ENCODE assay signal across 22 cellular contexts in the genomic region with DNA sequence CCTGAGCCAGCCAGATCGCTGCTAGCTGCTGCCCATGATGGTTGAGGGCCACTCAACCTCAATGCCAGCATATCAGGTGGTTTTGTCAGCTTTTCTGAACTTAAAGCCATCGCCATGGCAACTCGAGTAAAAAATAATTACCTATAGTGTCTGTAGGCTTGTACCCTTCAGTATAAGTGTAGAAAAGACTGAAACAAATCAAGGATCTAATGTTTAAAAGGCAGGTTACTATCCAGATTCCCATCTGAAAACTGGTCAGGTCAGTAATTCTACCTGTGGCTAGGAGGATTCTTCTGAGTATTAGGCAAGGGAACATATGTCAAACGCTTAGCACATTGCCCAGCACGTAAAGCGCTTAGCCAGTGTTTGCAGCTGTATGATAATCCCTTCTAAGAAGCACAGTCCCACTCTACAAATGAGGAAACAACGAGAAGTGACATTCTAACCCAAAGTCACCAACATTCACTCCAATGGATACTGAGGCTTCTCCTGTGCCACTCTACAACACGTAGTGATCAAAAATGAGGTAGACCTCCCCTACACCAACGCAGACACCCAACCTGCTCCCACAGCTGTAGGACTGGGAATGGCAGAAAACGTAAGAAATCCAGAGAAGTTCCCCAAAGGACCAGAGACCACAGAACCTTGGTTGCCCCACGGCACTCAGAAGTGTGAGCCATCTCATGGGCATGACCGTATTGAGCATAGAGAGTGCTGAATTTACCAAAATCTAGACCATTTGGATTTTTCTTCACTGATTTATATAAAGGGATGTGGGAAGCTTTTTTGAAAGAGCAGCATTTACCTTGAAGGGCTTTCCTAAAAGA.
"Had no signal": no experiment of that assay in that cellular context is flagged by ENCODE, and none has a peak within 500 bp of the region (broad histone marks: within the 10 kb centered on the region; RNA-seq: fewer than 3 reads in every experiment).

No MANE protein-coding gene starts in this region.

- DNase-seq: activated CD4-positive, alpha-beta T cell treated with anti-CD3 and anti-CD28 coated beads, Interleukin-2, amount 50 U/mL, for 48 hours; activated CD8-positive, alpha-beta memory T cell treated with anti-CD3 and anti-CD28 coated beads, Interleukin-2, amount 50 U/mL, for 48 hours; activated effector memory CD4-positive, alpha-beta T cell treated with Interleukin-2 at 50 U/mL for 16 hours; activated naive CD4-positive, alpha-beta T cell treated with anti-CD3 and anti-CD28 coated beads for 36 hours; activated naive CD8-positive, alpha-beta T cell treated with anti-CD3 and anti-CD28 coated beads, Interleukin-2, amount 10 ng/mL, durations not matched to agents 7 days and 5 days; activated T-cell treated with anti-CD3 and anti-CD28 coated beads, Interleukin-2, amount 50 U/mL, for 72 hours; amniotic stem cell; cerebellar nuclear complex; esophagus squamous epithelium; gastrocnemius medialis; hippocampal formation; kidney glomerular epithelial cell; left lung; naive thymus-derived CD4-positive, alpha-beta T cell; stimulated activated CD4-positive, alpha-beta T cell treated with anti-CD3 and anti-CD28 coated beads, Interleukin-4, amount 100 ng/mL, for 24 hours; stimulated activated naive CD4-positive, alpha-beta T cell treated with Interleukin-2 at 50 U/mL for 16 hours; substantia nigra; thyroid gland had no signal

- H3K4me1 ChIP-seq: esophagus squamous epithelium, gastrocnemius medialis, prostate gland, thyroid gland had no signal

- H3K27me3 Mint-ChIP-seq: activated naive CD8-positive, alpha-beta T cell treated with anti-CD3 and anti-CD28 coated beads, Interleukin-2, amount 10 ng/mL, durations not matched to agents 7 days and 5 days; naive thymus-derived CD4-positive, alpha-beta T cell had no signal

- H3K4me3 ChIP-seq: coronary artery, esophagus squamous epithelium, gastrocnemius medialis, left lung, lung, prostate gland, thyroid gland had no signal

- ATAC-seq: activated T-cell treated with anti-CD3 and anti-CD28 coated beads, Interleukin-2, amount 50 U/mL, for 72 hours; gastrocnemius medialis; left lung; naive thymus-derived CD4-positive, alpha-beta T cell had no signal

- H3K27ac ChIP-seq: coronary artery, esophagus squamous epithelium, gastrocnemius medialis, left lung, prostate gland, thyroid gland had no signal

- H3K27me3 ChIP-seq: esophagus squamous epithelium, gastrocnemius medialis, left lung, thyroid gland had no signal

- FAIRE-seq: urothelium cell line had no signal

- H3K27ac Mint-ChIP-seq: activated naive CD4-positive, alpha-beta T cell treated with anti-CD3 and anti-CD28 coated beads for 36 hours; activated naive CD8-positive, alpha-beta T cell treated with anti-CD3 and anti-CD28 coated beads, Interleukin-2, amount 10 ng/mL, durations not matched to agents 7 days and 5 days had no signal

- H3K9me3 ChIP-seq: esophagus squamous epithelium, gastrocnemius medialis, left lung, prostate gland, thyroid gland had no signal

- H3K9me3 Mint-ChIP-seq: activated naive CD4-positive, alpha-beta T cell treated with anti-CD3 and anti-CD28 coated beads for 36 hours; activated naive CD8-positive, alpha-beta T cell treated with anti-CD3 and anti-CD28 coated beads, Interleukin-2, amount 10 ng/mL, durations not matched to agents 7 days and 5 days; activated T-cell treated with anti-CD3 and anti-CD28 coated beads, Interleukin-2, amount 50 U/mL, for 72 hours; naive thymus-derived CD4-positive, alpha-beta T cell had no signal

- H3K4me3 Mint-ChIP-seq: activated naive CD4-positive, alpha-beta T cell treated with anti-CD3 and anti-CD28 coated beads for 36 hours; activated naive CD8-positive, alpha-beta T cell treated with anti-CD3 and anti-CD28 coated beads, Interleukin-2, amount 10 ng/mL, durations not matched to agents 7 days and 5 days; activated T-cell treated with anti-CD3 and anti-CD28 coated beads, Interleukin-2, amount 50 U/mL, for 72 hours had no signal
